Comparison of ENCODE assay signal across 10 cellular contexts in genomic region chr15:39403674-39404117, GRCh38.
DNase-seq lines count a peak whose midpoint lies in the region; ATAC-seq and TF ChIP-seq lines count a peak whose summit lies in the region.
"Had no signal": no experiment of that assay in that cellular context is flagged by ENCODE, and none has a peak within 500 bp of the region (broad histone marks: within the 10 kb centered on the region; RNA-seq: fewer than 3 reads in every experiment).

No MANE protein-coding gene starts in this region.

- no peaks in the 10 kb centered on the region for H3K4me1 ChIP-seq in Karpas-422 (ENCODE audit: low read length)
- peaks cover 30% of the 10 kb centered on the region for H3K4me1 ChIP-seq in foreskin keratinocyte

- H3K9me3 ChIP-seq in Karpas-422 (ENCODE audit: low read length) = no peaks in the 10 kb centered on the region
- H3K9me3 ChIP-seq: SJSA1 had no signal

- no peak for TF ChIP-seq CTCF in foreskin keratinocyte (conservative IDR thresholded peaks at IDR 0.05)

- no peaks in the 10 kb centered on the region for H4K20me1 ChIP-seq in Karpas-422 (ENCODE audit: insufficient read depth, low read depth, low read length)

- H3K4me3 ChIP-seq in Karpas-422 (ENCODE audit: low read length) = no peak overlapping the region
- H3K4me3 ChIP-seq: SJSA1 had no signal

- DNase-seq in COLO668 (lab: John Stamatoyannopoulos, UW; ENCODE audit: unreplicated experiment) = peak; percentile 29
- DNase-seq in Karpas-422 = peak; percentile 33
- DNase-seq in foreskin keratinocyte = peak; percentile 62 to 86
- no peak for DNase-seq in ecto neural progenitor cell (ENCODE audit: low spot score)
- DNase-seq: right cardiac atrium had no signal

- no peaks in the 10 kb centered on the region for H3K36me3 ChIP-seq in Karpas-422 (ENCODE audit: insufficient read depth, low read length)
- H3K36me3 ChIP-seq: SJSA1 had no signal

- ATAC-seq in SK-N-SH treated with all-trans-retinoic acid at 6 μM for 48 hours (peak; percentile 70), foreskin keratinocyte (no peak), HG03342 (IDR thresholded peaks at IDR 0.05; ENCODE audit: unreplicated experiment) (no peak), HG02884 (IDR thresholded peaks at IDR 0.05; ENCODE audit: unreplicated experiment) (no peak), GM19328 (IDR thresholded peaks at IDR 0.05; ENCODE audit: unreplicated experiment) (no peak)

- no peak overlapping the region for H2AFZ ChIP-seq in Karpas-422 (ENCODE audit: low read length)

- no peaks in the 10 kb centered on the region for H3K27me3 ChIP-seq in Karpas-422 (ENCODE audit: low read length)
- H3K27me3 ChIP-seq in foreskin keratinocyte = no peaks in the 10 kb centered on the region
- H3K27me3 ChIP-seq: SJSA1 had no signal

- H3K4me2 ChIP-seq in Karpas-422 (ENCODE audit: low read depth, low read length, poor library complexity, severe bottlenecking) = no peak overlapping the region

- no peaks in the 10 kb centered on the region for H3K9me2 ChIP-seq in Karpas-422 (replicated peaks; ENCODE audit: insufficient read depth, low read length)

- H3K27ac ChIP-seq in Karpas-422 (ENCODE audit: low read length) (no peak overlapping the region), foreskin keratinocyte (peak overlapping the region; percentile 55)
- H3K27ac ChIP-seq: SJSA1 had no signal

- H3K9ac ChIP-seq in Karpas-422 (ENCODE audit: low read length) = no peak overlapping the region

- H3K79me2 ChIP-seq in Karpas-422 (ENCODE audit: low read length) = no peaks in the 10 kb centered on the region

TF ChIP-seq in SK-N-SH treated with all-trans-retinoic acid at 6 μM for 48 hours, 23 proteins besides CTCF, POLR2A, EP300 and RAD21:
- TF ChIP-seq CSRNP3 (CRISPR knock-in tag; IDR thresholded peaks at IDR 0.05) (0 out of 2 replicates have a peak, but pooled peaks have one; percentile 21), TSHZ2 (CRISPR knock-in tag; IDR thresholded peaks at IDR 0.05) (0 out of 2 replicates have a peak, but pooled peaks have one; percentile 33), TOX (CRISPR knock-in tag; IDR thresholded peaks at IDR 0.05; ENCODE audit: borderline replicate concordance) (no peak), ZFP3 (CRISPR knock-in tag; IDR thresholded peaks at IDR 0.05) (no peak), ISL1 (CRISPR knock-in tag; IDR thresholded peaks at IDR 0.05) (peak; percentile 96), GLIS3 (CRISPR knock-in tag; IDR thresholded peaks at IDR 0.05) (0 out of 2 replicates have a peak, but pooled peaks have one; percentile 77), ZNF565 (CRISPR knock-in tag; conservative IDR thresholded peaks at IDR 0.05; ENCODE audit: low read depth) (no peak), ZNF8 (CRISPR knock-in tag; IDR thresholded peaks at IDR 0.05) (no peak)
